In genomic region chr16:23508589-23509440, GRCh38 we compare ENCODE assay signal across 6 cellular contexts. TPM values are rescaled to one million over a fixed set of nuclear protein-coding genes. Genes with fewer than 3 reads are reported as not detected.
A peak's percentile ranks its signal among the peaks of the same experiment; 100 is the strongest.
DNase-seq lines count a peak whose midpoint lies in the region; ATAC-seq and TF ChIP-seq lines count a peak whose summit lies in the region.

No MANE protein-coding gene starts in this region.

- DNase-seq in activated CD8-positive, alpha-beta memory T cell treated with anti-CD3 and anti-CD28 coated beads, Interleukin-2, amount 10 ng/mL, durations not matched to agents 7 days and 5 days: no peak
- no peak for DNase-seq in activated CD8-positive, alpha-beta memory T cell treated with anti-CD3 and anti-CD28 coated beads for 24 hours
- peak; percentile 33 for DNase-seq in choroid plexus epithelial cell (ENCODE audit: low read depth)
- DNase-seq in GM19240 (ENCODE audit: insufficient read length, low spot score): no peak

- no peaks in the 10 kb centered on the region for H3K9me3 Mint-ChIP-seq in activated CD8-positive, alpha-beta memory T cell treated with anti-CD3 and anti-CD28 coated beads, Interleukin-2, amount 10 ng/mL, durations not matched to agents 7 days and 5 days (ENCODE audit: low read depth)

- H3K36me3 Mint-ChIP-seq in activated CD8-positive, alpha-beta memory T cell treated with anti-CD3 and anti-CD28 coated beads, Interleukin-2, amount 10 ng/mL, durations not matched to agents 7 days and 5 days: peaks cover 28% of the 10 kb centered on the region

- H3K27ac ChIP-seq in parathyroid adenoma: peak overlapping the region; percentile 45

- peak overlapping the region; percentile 82 for H3K4me2 ChIP-seq in parathyroid adenoma (ENCODE audit: low read length)

- H3K27me3 Mint-ChIP-seq in activated CD8-positive, alpha-beta memory T cell treated with anti-CD3 and anti-CD28 coated beads, Interleukin-2, amount 10 ng/mL, durations not matched to agents 7 days and 5 days: no peaks in the 10 kb centered on the region

- H3K27me3 ChIP-seq in parathyroid adenoma (ENCODE audit: control insufficient read depth, insufficient read depth, low read length): no peaks in the 10 kb centered on the region

- peak overlapping the region; percentile 65 for H3K4me3 ChIP-seq in choroid plexus epithelial cell (ENCODE audit: low read depth, low read length)
- peak overlapping the region; percentile 63 for H3K4me3 ChIP-seq in parathyroid adenoma (ENCODE audit: low read depth, low read length)

- no peak overlapping the region for H3K9ac ChIP-seq in parathyroid adenoma

- TF ChIP-seq CTCF in choroid plexus epithelial cell (conservative IDR thresholded peaks at IDR 0.05; ENCODE audit: low read depth, low read length) (no peak), parathyroid adenoma (IDR thresholded peaks at IDR 0.05) (no peak)

- peaks cover 15% of the 10 kb centered on the region for H3K79me2 ChIP-seq in parathyroid adenoma

- H3K9me3 ChIP-seq in parathyroid adenoma (ENCODE audit: control insufficient read depth, low read length): no peaks in the 10 kb centered on the region

- H3K27ac Mint-ChIP-seq in activated CD8-positive, alpha-beta memory T cell treated with anti-CD3 and anti-CD28 coated beads, Interleukin-2, amount 10 ng/mL, durations not matched to agents 7 days and 5 days: peak overlapping the region; percentile 79

- H3K36me3 ChIP-seq in parathyroid adenoma (ENCODE audit: control insufficient read depth, insufficient read depth, low read length): no peaks in the 10 kb centered on the region

- H3K4me1 ChIP-seq in parathyroid adenoma: peaks cover 15% of the 10 kb centered on the region

- peak overlapping the region; percentile 88 for H2AFZ ChIP-seq in parathyroid adenoma

- CTCF ChIA-PET in activated CD8-positive, alpha-beta memory T cell treated with anti-CD3 and anti-CD28 coated beads, Interleukin-2, amount 10 ng/mL, durations not matched to agents 7 days and 5 days (lab: Charles Lee): interaction anchor here (0.6 to 1.2 kb wide), 2 partner anchors 49 to 88 kb away, joined by 3 read pairs; partner anchors contain the start of gene UBFD1

- H3K4me1 Mint-ChIP-seq in activated CD8-positive, alpha-beta memory T cell treated with anti-CD3 and anti-CD28 coated beads, Interleukin-2, amount 10 ng/mL, durations not matched to agents 7 days and 5 days: peaks cover 67% of the 10 kb centered on the region

- peak overlapping the region; percentile 80 for H3K4me3 Mint-ChIP-seq in activated CD8-positive, alpha-beta memory T cell treated with anti-CD3 and anti-CD28 coated beads, Interleukin-2, amount 10 ng/mL, durations not matched to agents 7 days and 5 days

- no peak for ATAC-seq in activated CD8-positive, alpha-beta memory T cell treated with anti-CD3 and anti-CD28 coated beads, Interleukin-2, amount 10 ng/mL, durations not matched to agents 7 days and 5 days
- no peak for ATAC-seq in HG02938 (IDR thresholded peaks at IDR 0.05; ENCODE audit: unreplicated experiment)

RNA-seq across cellular contexts. Expression of gene GGA2, which starts 1.5 kb away (rescaled TPM):
- 100 to 1,000 TPM; 112 to 115 TPM for total RNA-seq in activated CD8-positive, alpha-beta memory T cell treated with anti-CD3 and anti-CD28 coated beads, Interleukin-2, amount 10 ng/mL, durations not matched to agents 7 days and 5 days

RNA-seq across cellular contexts. Expression of gene EARS2, which starts 48.3 kb away (rescaled TPM):
- 10 to 100 TPM; 14.3 to 15.9 TPM for total RNA-seq in activated CD8-positive, alpha-beta memory T cell treated with anti-CD3 and anti-CD28 coated beads, Interleukin-2, amount 10 ng/mL, durations not matched to agents 7 days and 5 days

RNA-seq across cellular contexts. Expression of gene UBFD1, which starts 48.7 kb away (rescaled TPM):
- 10 to 100 TPM; 46.1 to 64.7 TPM for total RNA-seq in activated CD8-positive, alpha-beta memory T cell treated with anti-CD3 and anti-CD28 coated beads, Interleukin-2, amount 10 ng/mL, durations not matched to agents 7 days and 5 days

RNA-seq across cellular contexts. Expression of gene COG7, which starts 55.8 kb away (rescaled TPM):
- 10 to 100 TPM; 17.5 to 25.1 TPM for total RNA-seq in activated CD8-positive, alpha-beta memory T cell treated with anti-CD3 and anti-CD28 coated beads, Interleukin-2, amount 10 ng/mL, durations not matched to agents 7 days and 5 days
